Comparison of ENCODE assay signal across 21 cellular contexts in the genomic region with DNA sequence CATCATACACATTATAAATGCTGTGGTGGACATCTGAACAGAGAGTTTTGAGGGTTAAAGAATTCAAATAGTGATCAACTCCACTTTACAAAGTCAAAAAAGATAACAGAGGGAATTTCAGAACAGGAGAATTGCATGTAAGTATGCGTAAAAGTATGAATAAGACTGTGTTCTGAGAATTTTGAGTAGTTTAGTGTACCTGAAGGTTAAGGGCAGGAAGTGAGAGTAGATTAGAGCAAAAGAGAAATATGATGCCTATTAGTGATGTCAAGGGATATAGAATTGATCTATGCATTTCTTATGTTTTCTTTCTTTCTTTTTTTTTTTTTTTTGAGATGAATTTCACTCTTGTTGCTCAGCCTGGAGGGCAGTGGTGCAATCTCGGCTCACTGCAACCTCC. TPM values are rescaled to one million over a fixed set of nuclear protein-coding genes. Genes with fewer than 3 reads are reported as not detected.
"Had no signal": no experiment of that assay in that cellular context is flagged by ENCODE, and none has a peak within 500 bp of the region (broad histone marks: within the 10 kb centered on the region; RNA-seq: fewer than 3 reads in every experiment).

No MANE protein-coding gene starts in this region.

- H3K27ac Mint-ChIP-seq: endodermal cell, memory B cell, mesothelial cell of epicardium, natural killer cell had no signal

- DNase-seq: effector CD4-positive, alpha-beta T cell; endodermal cell; erythroblast; foreskin melanocyte; head of caudate nucleus; kidney; left cardiac atrium; left ventricle myocardium inferior; lower lobe of right lung; natural killer cell; sigmoid colon; stimulated activated CD4-positive, alpha-beta T cell treated with anti-CD3 and anti-CD28 coated beads, Interleukin-2, amount 100 ng/mL, for 24 hours; stimulated activated CD4-positive, alpha-beta T cell treated with anti-CD3 and anti-CD28 coated beads, Interleukin-4, amount 100 ng/mL, for 4 hours; stimulated activated naive CD4-positive, alpha-beta T cell had no signal

- H3K36me3 Mint-ChIP-seq: memory B cell, mesothelial cell of epicardium, natural killer cell had no signal

- H3K36me3 ChIP-seq: left ventricle myocardium inferior, lower lobe of right lung, right atrium auricular region, sigmoid colon had no signal

- H3K27me3 Mint-ChIP-seq: memory B cell had no signal

- H3K27ac ChIP-seq: hepatocyte, left ventricle myocardium inferior, lower lobe of right lung, right atrium auricular region, sigmoid colon, skin epidermis had no signal

- H3K27me3 ChIP-seq: hepatocyte, right atrium auricular region, sigmoid colon had no signal

- ATAC-seq: left cardiac atrium, lower lobe of right lung, natural killer cell had no signal

- H3K4me1 ChIP-seq: left ventricle myocardium inferior, lower lobe of right lung, right atrium auricular region, sigmoid colon had no signal

- H3K4me1 Mint-ChIP-seq: memory B cell, natural killer cell, neural crest cell had no signal

- H3K4me3 ChIP-seq: hepatocyte, left ventricle myocardium inferior, lower lobe of right lung, right atrium auricular region, sigmoid colon, skin epidermis had no signal

- H3K9me3 Mint-ChIP-seq: endodermal cell, memory B cell had no signal

- FAIRE-seq: endothelial cell of umbilical vein, kidney had no signal

- H3K9me3 ChIP-seq: lower lobe of right lung, right atrium auricular region, sigmoid colon had no signal

- H3K4me3 Mint-ChIP-seq: endodermal cell, memory B cell, mesothelial cell of epicardium, natural killer cell, neural crest cell had no signal

RNA-seq across cellular contexts. Expression of a gene that starts 53.1 kb away (rescaled TPM):
- total RNA-seq: endodermal cell, endothelial cell of umbilical vein had no signal
- polyA plus RNA-seq: endothelial cell of umbilical vein had no signal
